8 cellular contexts compared by ENCODE assay signal in the genomic region with DNA sequence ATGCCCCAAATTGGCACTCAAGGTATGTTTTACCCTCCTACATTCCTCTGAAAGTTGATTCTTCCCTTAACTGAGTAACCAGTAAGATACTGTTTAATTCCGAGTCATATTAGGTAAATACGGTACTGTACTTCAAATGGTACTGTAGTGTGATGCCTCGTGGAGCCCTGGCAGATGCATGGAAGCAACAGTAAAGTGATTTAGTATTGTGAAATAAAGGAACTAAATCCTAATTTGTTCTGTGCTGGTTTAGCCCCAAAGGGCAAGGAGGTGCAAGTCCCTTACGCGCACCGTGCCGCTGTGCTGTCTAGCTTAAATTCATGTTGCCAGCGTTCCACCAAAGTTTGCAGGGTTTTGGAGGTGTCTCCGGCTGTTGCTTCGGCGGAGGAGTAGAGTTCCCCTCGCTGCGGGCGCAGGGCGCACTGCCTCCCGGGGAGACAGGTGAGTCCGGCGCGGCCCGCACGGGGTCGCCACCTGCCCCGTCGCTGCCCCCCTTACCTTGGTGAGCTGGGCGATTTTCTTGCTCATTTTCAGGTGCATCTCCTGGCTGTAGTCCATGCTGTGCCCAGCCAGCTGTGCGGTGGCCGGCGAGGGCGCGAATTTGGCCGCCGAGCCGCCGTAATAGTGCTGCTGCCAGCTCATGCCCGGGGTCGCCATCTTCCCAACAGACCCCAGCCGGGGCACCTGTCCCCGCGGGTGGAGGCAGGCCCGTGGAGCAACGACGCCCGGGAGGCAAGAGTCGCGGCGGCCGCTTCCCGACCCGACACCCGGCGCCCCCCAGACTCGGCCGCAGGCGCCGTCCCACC. TPM values are rescaled to one million over a fixed set of nuclear protein-coding genes. Genes with fewer than 3 reads are reported as not detected.
A peak's percentile ranks its signal among the peaks of the same experiment; 100 is the strongest.
DNase-seq lines count a peak whose midpoint lies in the region; ATAC-seq and TF ChIP-seq lines count a peak whose summit lies in the region.

No MANE protein-coding gene starts in this region.

- POLR2A ChIA-PET in WTC11 (lab: Charles Lee), result interaction anchor here (0.7 to 1.4 kb wide), 4 partner anchors 17 to 183 kb away, joined by 3 to 4 read pairs (median 3); no protein-coding TSS in a partner anchor

- intact Hi-C loops in left colon (cut with DNase I, micrococcal nuclease), result no loop called here

- H3K9me3 Mint-ChIP-seq in WTC11, result peaks cover 23% of the 10 kb centered on the region

- CTCF ChIA-PET in WTC11 (lab: Charles Lee), result interaction anchor here (0.6 to 2.5 kb wide), 15 partner anchors 12 to 106 kb away, joined by 3 to 22 read pairs (median 5); no protein-coding TSS in a partner anchor

- DNase-seq in Daoy (ENCODE audit: low read depth) (peak; percentile 41), WTC11 (ENCODE audit: low spot score) (peak; percentile 73), left colon (peak; percentile 26 to 39), OCI-M2 (lab: John Stamatoyannopoulos, UW; ENCODE audit: unreplicated experiment) (no peak)
- peak; percentile 51 for DNase-seq in central memory CD4-positive, alpha-beta T cell
- peak; percentile 40 to 55 for DNase-seq in stimulated activated CD4-positive, alpha-beta T cell treated with anti-CD3 and anti-CD28 coated beads, Interleukin-2, amount 100 ng/mL, for 48 hours

- ATAC-seq in GM21717 (IDR thresholded peaks at IDR 0.05; ENCODE audit: unreplicated experiment) (peak; percentile 37), WTC11 (peak; percentile 75), left colon (peak; percentile 34)

- H3K27me3 Mint-ChIP-seq in WTC11 (ENCODE audit: low read depth), result peaks cover 45% of the 10 kb centered on the region

- peak overlapping the region; percentile 70 for H3K4me3 Mint-ChIP-seq in WTC11

- H3K36me3 Mint-ChIP-seq in WTC11, result peaks cover 12% of the 10 kb centered on the region

- peaks cover 35% of the 10 kb centered on the region for H3K4me1 Mint-ChIP-seq in WTC11

- H3K27ac Mint-ChIP-seq in WTC11, result no peak overlapping the region

- peak; percentile 36 for TF ChIP-seq CTCF in LNCAP (IDR thresholded peaks at IDR 0.05)
- TF ChIP-seq CTCF in WTC11 (IDR thresholded peaks at IDR 0.05), result no peak

TF ChIP-seq in WTC11, 78 proteins besides CTCF, POLR2A, EP300 and RAD21 (continues in another document):
- TF ChIP-seq ZNF263 (CRISPR knock-in tag; IDR thresholded peaks at IDR 0.05; ENCODE audit: low read depth), result no peak
- TF ChIP-seq GABPB1 (CRISPR knock-in tag; IDR thresholded peaks at IDR 0.05), result no peak; the same call in 1 of the 2 replicates
- 0 out of 2 replicates have a peak, but pooled peaks have one; percentile 30 for TF ChIP-seq TEAD4 (CRISPR knock-in tag; IDR thresholded peaks at IDR 0.05)
- peak; percentile 73 for TF ChIP-seq E2F5 (CRISPR knock-in tag; IDR thresholded peaks at IDR 0.05)
- no peak for TF ChIP-seq ZNF532 (CRISPR knock-in tag; IDR thresholded peaks at IDR 0.05; ENCODE audit: borderline replicate concordance)
- peak; percentile 65; the same call in 1 of the 2 replicates for TF ChIP-seq FOXK1 (CRISPR knock-in tag; IDR thresholded peaks at IDR 0.05)
- TF ChIP-seq MLX (CRISPR knock-in tag; IDR thresholded peaks at IDR 0.05), result 0 out of 2 replicates have a peak, but pooled peaks have one; percentile 48
- 0 out of 2 replicates have a peak, but pooled peaks have one; percentile 27 for TF ChIP-seq MYBL2 (CRISPR knock-in tag; IDR thresholded peaks at IDR 0.05)
- peak; percentile 68 for TF ChIP-seq ZNF232 (CRISPR knock-in tag; IDR thresholded peaks at IDR 0.05)
- peak; percentile 78; the same call in 1 of the 2 replicates for TF ChIP-seq ZNF423 (CRISPR knock-in tag; IDR thresholded peaks at IDR 0.05)
- TF ChIP-seq PRDM15 (CRISPR knock-in tag; IDR thresholded peaks at IDR 0.05), result no peak
- TF ChIP-seq FOXP1 (CRISPR knock-in tag; IDR thresholded peaks at IDR 0.05; ENCODE audit: borderline replicate concordance), result peak; percentile 56; the same call in 1 of the 2 replicates

RNA-seq across cellular contexts. Expression of gene FAM184A, which starts 0.6 kb away (rescaled TPM):
- 3.8 and 4.8 TPM in 2 replicates for total RNA-seq in Daoy (2014; rRNA removed; shearing (Covaris generic))
- total RNA-seq in WTC11 (2021), result 13.3 to 19.2 TPM (median 16.2 TPM) in 3 replicates
- total RNA-seq in left colon, result under 1 TPM; 0.85 to 0.95 TPM
